9 cellular contexts compared by ENCODE assay signal in genomic region chr2:20223345-20224190, GRCh38. TPM values are rescaled to one million over a fixed set of nuclear protein-coding genes. Genes with fewer than 3 reads are reported as not detected.
DNase-seq lines count a peak whose midpoint lies in the region; ATAC-seq and TF ChIP-seq lines count a peak whose summit lies in the region.
"Had no signal": no experiment of that assay in that cellular context is flagged by ENCODE, and none has a peak within 500 bp of the region (broad histone marks: within the 10 kb centered on the region; RNA-seq: fewer than 3 reads in every experiment).

No MANE protein-coding gene starts in this region.

- peaks cover 48% of the 10 kb centered on the region for H3K79me2 ChIP-seq in PC-9 (ENCODE audit: low read depth)

- ATAC-seq in activated T-cell treated with anti-CD3 and anti-CD28 coated beads, Interleukin-2, amount 50 U/mL, for 4 hours, result peak; percentile 36 to 45
- ATAC-seq in HG03095 (IDR thresholded peaks at IDR 0.05; ENCODE audit: unreplicated experiment) (peak; percentile 18), aorta (ENCODE audit: low FRiP score) (peak; percentile 21), HG02623 (IDR thresholded peaks at IDR 0.05; ENCODE audit: unreplicated experiment) (no peak)

- peaks cover 9% of the 10 kb centered on the region for H3K4me1 Mint-ChIP-seq in activated T-cell treated with anti-CD3 and anti-CD28 coated beads, Interleukin-2, amount 50 U/mL, for 4 hours (ENCODE audit: low read depth)
- H3K4me1 Mint-ChIP-seq in mesothelial cell of epicardium, result peaks cover 34% of the 10 kb centered on the region

- CTCF ChIA-PET in PC-9 (lab: Charles Lee), result interaction anchor here (0.7 kb wide), 1 partner anchor 437 kb away, joined by 3 read pairs; no protein-coding TSS in a partner anchor

- H3K9me3 Mint-ChIP-seq in activated T-cell treated with anti-CD3 and anti-CD28 coated beads, Interleukin-2, amount 50 U/mL, for 4 hours, result no peaks in the 10 kb centered on the region
- no peaks in the 10 kb centered on the region for H3K9me3 Mint-ChIP-seq in mesothelial cell of epicardium

- no TSS peak for BruUV-seq in PC-9 (replicated peaks; lab: Mats Ljungman, UMichigan)

- peaks cover 39% of the 10 kb centered on the region; the same call in 1 of the 2 replicates for H3F3A ChIP-seq in PC-9 (ENCODE audit: insufficient read depth, low read depth)

- H3K4me2 ChIP-seq in PC-9, result peak overlapping the region; percentile 92

- POLR2A ChIA-PET in PC-9 (lab: Charles Lee; ENCODE audit: unreplicated experiment), result interaction anchor here (0.6 to 0.7 kb wide), 2 partner anchors 16 to 114 kb away, joined by 3 to 5 read pairs; no protein-coding TSS in a partner anchor

- DNase-seq in activated T-cell treated with anti-CD3 and anti-CD28 coated beads, Interleukin-2, amount 50 U/mL, for 4 hours, result no peak
- no peak for DNase-seq in activated T-cell treated with anti-CD3 and anti-CD28 coated beads for 4 hours
- DNase-seq in PC-9, result peak; percentile 42 to 58
- no peak for DNase-seq in effector memory CD4-positive, alpha-beta T cell
- DNase-seq in mesothelial cell of epicardium (ENCODE audit: low spot score in 2 of 2, unreplicated experiment in 2 of 2), result peak in 1 of 2 experiments; percentile 72
- peak in 1 of 2 donors; percentile 84 for DNase-seq in aorta

- peaks cover 60% of the 10 kb centered on the region for H3K27me3 Mint-ChIP-seq in activated T-cell treated with anti-CD3 and anti-CD28 coated beads, Interleukin-2, amount 50 U/mL, for 4 hours (ENCODE audit: low read depth)
- H3K27me3 Mint-ChIP-seq in mesothelial cell of epicardium (ENCODE audit: low read depth), result no peaks in the 10 kb centered on the region

- H3K36me3 Mint-ChIP-seq in activated T-cell treated with anti-CD3 and anti-CD28 coated beads, Interleukin-2, amount 50 U/mL, for 4 hours (ENCODE audit: insufficient read depth), result no peaks in the 10 kb centered on the region
- H3K36me3 Mint-ChIP-seq in mesothelial cell of epicardium, result no peaks in the 10 kb centered on the region

- peaks cover 36% of the 10 kb centered on the region for H3K4me1 ChIP-seq in PC-9 (replicated peaks; ENCODE audit: insufficient read depth)
- H3K4me1 ChIP-seq in effector memory CD4-positive, alpha-beta T cell (ENCODE audit: control insufficient read depth, insufficient read depth, low read length, poor library complexity, severe bottlenecking), result peaks cover 13% of the 10 kb centered on the region
- no peaks in the 10 kb centered on the region for H3K4me1 ChIP-seq in aorta (ENCODE audit: control insufficient read depth in 1 of 2, insufficient read depth in 2 of 2, low read length in 2 of 2)

- no peaks in the 10 kb centered on the region for H3K27me3 ChIP-seq in PC-9 (ENCODE audit: insufficient read depth, low read depth)
- H3K27me3 ChIP-seq in effector memory CD4-positive, alpha-beta T cell (replicated peaks; ENCODE audit: control insufficient read depth, insufficient read depth, low read length, poor library complexity, severe bottlenecking), result peaks cover 11% of the 10 kb centered on the region
- no peaks in the 10 kb centered on the region for H3K27me3 ChIP-seq in aorta (ENCODE audit: control insufficient read depth in 1 of 2, insufficient read depth in 2 of 2, low read length in 1 of 2)

- H3K4me3 Mint-ChIP-seq in activated T-cell treated with anti-CD3 and anti-CD28 coated beads, Interleukin-2, amount 50 U/mL, for 4 hours, result peak overlapping the region; percentile 20
- H3K4me3 Mint-ChIP-seq in mesothelial cell of epicardium, result peak overlapping the region; percentile 73

- no peaks in the 10 kb centered on the region for H4K20me1 ChIP-seq in PC-9 (ENCODE audit: insufficient read depth)

- H3K9me3 ChIP-seq in PC-9 (ENCODE audit: insufficient read depth, low read depth) (no peaks in the 10 kb centered on the region), aorta (ENCODE audit: control insufficient read depth, low read length) (no peaks in the 10 kb centered on the region)
- H3K9me3 ChIP-seq in effector memory CD4-positive, alpha-beta T cell (ENCODE audit: control insufficient read depth, low read length), result no peaks in the 10 kb centered on the region
- H3K9me3 ChIP-seq: neutrophil had no signal

- TF ChIP-seq CTCF in PC-9 (conservative IDR thresholded peaks at IDR 0.05) (peak; percentile 28; the same call in 1 of the 2 replicates), mesothelial cell of epicardium (IDR thresholded peaks at IDR 0.05; ENCODE audit: unreplicated experiment) (no peak)

- H3K9me2 ChIP-seq in PC-9 (ENCODE audit: insufficient read depth), result no peaks in the 10 kb centered on the region

- WGBS in aorta, 2 donors, result 0% methylated on average over 50 to 71 of the region's 71 CpGs

- intact Hi-C loops in PC-9 (cut with micrococcal nuclease; ENCODE audit: unreplicated experiment), result loop anchor here (1.0 to 5.0 kb wide), 4 partner anchors 9 to 211 kb away; partner anchors contain the start of gene MATN3
- intact Hi-C loops in aorta (cut with DNase I), result loop anchor here (5.0 kb wide), 1 partner anchor 86 kb away; no protein-coding TSS in a partner anchor

- H3K4me3 ChIP-seq in PC-9, result peak overlapping the region; percentile 93
- peak overlapping the region; percentile 39 for H3K4me3 ChIP-seq in effector memory CD4-positive, alpha-beta T cell (ENCODE audit: insufficient read depth, low read depth, low read length, poor library complexity, severe bottlenecking)
- peak overlapping the region; percentile 51 to 59 for H3K4me3 ChIP-seq in aorta (ENCODE audit: low read length in 2 of 2)

- H3K27ac ChIP-seq in PC-9 (peak overlapping the region; percentile 61), aorta (ENCODE audit: low read depth in 1 of 2, low read length in 2 of 2) (no peak overlapping the region)
- H3K27ac ChIP-seq in effector memory CD4-positive, alpha-beta T cell (ENCODE audit: insufficient read depth, low read length, poor library complexity, severe bottlenecking), result no peak overlapping the region
- H3K27ac ChIP-seq: neutrophil had no signal

- H3K27ac Mint-ChIP-seq in mesothelial cell of epicardium, result peak overlapping the region; percentile 77

- no peaks in the 10 kb centered on the region for H3K36me3 ChIP-seq in PC-9 (ENCODE audit: low read depth)
- H3K36me3 ChIP-seq in effector memory CD4-positive, alpha-beta T cell (ENCODE audit: control insufficient read depth, insufficient read depth, low read length), result no peaks in the 10 kb centered on the region
- no peaks in the 10 kb centered on the region for H3K36me3 ChIP-seq in aorta (ENCODE audit: control insufficient read depth in 1 of 2, insufficient read depth in 2 of 2, low read length in 1 of 2)
- H3K36me3 ChIP-seq: neutrophil had no signal

- H2AFZ ChIP-seq in PC-9, result peak overlapping the region; percentile 87

RNA-seq across cellular contexts. Expression of gene SDC1, which starts 1.4 kb away (rescaled TPM):
- under 1 TPM; 0.33 to 0.73 (median 0.66) TPM for total RNA-seq in activated T-cell treated with anti-CD3 and anti-CD28 coated beads, Interleukin-2, amount 50 U/mL, for 4 hours
- 114 and 128 TPM in 2 replicates for total RNA-seq in PC-9 (2021)
- 45.5 to 50.7 TPM (median 48.3 TPM) in 3 replicates for total RNA-seq in mesothelial cell of epicardium
- total RNA-seq in aorta, result 1 to 10 TPM in 1 of 2 donors, under 1 TPM in 1; 0.66 to 1.4 TPM
- 1 to 10 TPM; 1.5 to 5.4 TPM for polyA plus RNA-seq in aorta

Comparison
In these comparisons a context has a peak if more than half of its experiments do, and no peak if none do; other contexts are left out.
1. DNase-seq: peak in PC-9 (2 of 2); none in activated T-cell treated with anti-CD3 and anti-CD28 coated beads, Interleukin-2, amount 50 U/mL, for 4 hours (single experiment), activated T-cell treated with anti-CD3 and anti-CD28 coated beads for 4 hours (single experiment) and effector memory CD4-positive, alpha-beta T cell (0 of 3).
2. H3K4me3 ChIP-seq: peak in every context shown above with its lines; median percentile 93 in PC-9; 55 in aorta; 39 in effector memory CD4-positive, alpha-beta T cell.
3. RNA of gene SDC1, which starts 1.4 kb away (total RNA-seq): 114 to 128 TPM in PC-9 and 45.5 to 50.7 TPM in mesothelial cell of epicardium; 0.66 to 1.4 TPM in aorta and 0.33 to 0.73 TPM in activated T-cell treated with anti-CD3 and anti-CD28 coated beads, Interleukin-2, amount 50 U/mL, for 4 hours; every median in the first group is over 10 times any median in the second.